ENCODE assay signal across 1 cellular context in genomic region chr17:17693955-17694228, GRCh38.
A peak's percentile ranks its signal among the peaks of the same experiment; 100 is the strongest.
TF ChIP-seq lines count a peak whose summit lies in the region.

No MANE protein-coding gene starts in this region.

TF ChIP-seq in HepG2, 621 proteins besides CTCF, POLR2A, EP300 and RAD21 (continued from another document):
- TF ChIP-seq NFKB2 (CRISPR knock-in tag; IDR thresholded peaks at IDR 0.05; ENCODE audit: borderline replicate concordance) (peak; percentile 24; the same call in 1 of the 2 replicates), KLF13 (CRISPR knock-in tag; IDR thresholded peaks at IDR 0.05) (no peak), FOSL1 (CRISPR knock-in tag; IDR thresholded peaks at IDR 0.05; ENCODE audit: borderline replicate concordance) (no peak), NFE2L2 (IDR thresholded peaks at IDR 0.05; ENCODE audit: low read length) (no peak), MTERF4 (CRISPR knock-in tag; IDR thresholded peaks at IDR 0.05) (no peak), PLRG1 (conservative IDR thresholded peaks at IDR 0.05) (no peak), ZNF160 (CRISPR knock-in tag; IDR thresholded peaks at IDR 0.05) (0 out of 2 replicates have a peak, but pooled peaks have one; percentile 24), TP53 (CRISPR knock-in tag; conservative IDR thresholded peaks at IDR 0.05) (no peak), STAT6 (CRISPR knock-in tag; IDR thresholded peaks at IDR 0.05; ENCODE audit: borderline replicate concordance) (no peak), ERF (CRISPR knock-in tag; IDR thresholded peaks at IDR 0.05) (0 out of 2 replicates have a peak, but pooled peaks have one; percentile 3), ZBTB2 (CRISPR knock-in tag; IDR thresholded peaks at IDR 0.05; ENCODE audit: low read depth) (no peak), SP140L (CRISPR knock-in tag; IDR thresholded peaks at IDR 0.05; ENCODE audit: borderline replicate concordance) (no peak), JUNB (CRISPR knock-in tag; IDR thresholded peaks at IDR 0.05; ENCODE audit: borderline replicate concordance) (no peak), ZNF367 (CRISPR knock-in tag; IDR thresholded peaks at IDR 0.05; ENCODE audit: borderline replicate concordance) (no peak), GZF1 (CRISPR knock-in tag; IDR thresholded peaks at IDR 0.05) (peak; percentile 3; the same call in 1 of the 2 replicates), GMEB2 (CRISPR knock-in tag; IDR thresholded peaks at IDR 0.05; ENCODE audit: low read depth) (no peak), ZNF724P (CRISPR knock-in tag; IDR thresholded peaks at IDR 0.05; ENCODE audit: borderline replicate concordance) (no peak), SIX4 (CRISPR knock-in tag; IDR thresholded peaks at IDR 0.05) (no peak), GTF2F1 (IDR thresholded peaks at IDR 0.05; ENCODE audit: low read length) (no peak), PCBP1 (IDR thresholded peaks at IDR 0.05; ENCODE audit: borderline replicate concordance, low read depth, low read length) (no peak), CREM (IDR thresholded peaks at IDR 0.05) (no peak), CREM (CRISPR knock-in tag; IDR thresholded peaks at IDR 0.05) (no peak), ZNF678 (CRISPR knock-in tag; IDR thresholded peaks at IDR 0.05) (no peak)
- TF ChIP-seq, protein P1, sequence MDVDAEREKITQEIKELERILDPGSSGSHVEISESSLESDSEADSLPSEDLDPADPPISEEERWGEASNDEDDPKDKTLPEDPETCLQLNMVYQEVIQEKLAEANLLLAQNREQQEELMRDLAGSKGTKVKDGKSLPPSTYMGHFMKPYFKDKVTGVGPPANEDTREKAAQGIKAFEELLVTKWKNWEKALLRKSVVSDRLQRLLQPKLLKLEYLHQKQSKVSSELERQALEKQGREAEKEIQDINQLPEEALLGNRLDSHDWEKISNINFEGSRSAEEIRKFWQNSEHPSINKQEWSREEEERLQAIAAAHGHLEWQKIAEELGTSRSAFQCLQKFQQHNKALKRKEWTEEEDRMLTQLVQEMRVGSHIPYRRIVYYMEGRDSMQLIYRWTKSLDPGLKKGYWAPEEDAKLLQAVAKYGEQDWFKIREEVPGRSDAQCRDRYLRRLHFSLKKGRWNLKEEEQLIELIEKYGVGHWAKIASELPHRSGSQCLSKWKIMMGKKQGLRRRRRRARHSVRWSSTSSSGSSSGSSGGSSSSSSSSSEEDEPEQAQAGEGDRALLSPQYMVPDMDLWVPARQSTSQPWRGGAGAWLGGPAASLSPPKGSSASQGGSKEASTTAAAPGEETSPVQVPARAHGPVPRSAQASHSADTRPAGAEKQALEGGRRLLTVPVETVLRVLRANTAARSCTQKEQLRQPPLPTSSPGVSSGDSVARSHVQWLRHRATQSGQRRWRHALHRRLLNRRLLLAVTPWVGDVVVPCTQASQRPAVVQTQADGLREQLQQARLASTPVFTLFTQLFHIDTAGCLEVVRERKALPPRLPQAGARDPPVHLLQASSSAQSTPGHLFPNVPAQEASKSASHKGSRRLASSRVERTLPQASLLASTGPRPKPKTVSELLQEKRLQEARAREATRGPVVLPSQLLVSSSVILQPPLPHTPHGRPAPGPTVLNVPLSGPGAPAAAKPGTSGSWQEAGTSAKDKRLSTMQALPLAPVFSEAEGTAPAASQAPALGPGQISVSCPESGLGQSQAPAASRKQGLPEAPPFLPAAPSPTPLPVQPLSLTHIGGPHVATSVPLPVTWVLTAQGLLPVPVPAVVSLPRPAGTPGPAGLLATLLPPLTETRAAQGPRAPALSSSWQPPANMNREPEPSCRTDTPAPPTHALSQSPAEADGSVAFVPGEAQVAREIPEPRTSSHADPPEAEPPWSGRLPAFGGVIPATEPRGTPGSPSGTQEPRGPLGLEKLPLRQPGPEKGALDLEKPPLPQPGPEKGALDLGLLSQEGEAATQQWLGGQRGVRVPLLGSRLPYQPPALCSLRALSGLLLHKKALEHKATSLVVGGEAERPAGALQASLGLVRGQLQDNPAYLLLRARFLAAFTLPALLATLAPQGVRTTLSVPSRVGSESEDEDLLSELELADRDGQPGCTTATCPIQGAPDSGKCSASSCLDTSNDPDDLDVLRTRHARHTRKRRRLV (CRISPR knock-in tag; IDR thresholded peaks at IDR 0.05): 0 out of 2 replicates have a peak, but pooled peaks have one; percentile 79
- TF ChIP-seq, protein P2, sequence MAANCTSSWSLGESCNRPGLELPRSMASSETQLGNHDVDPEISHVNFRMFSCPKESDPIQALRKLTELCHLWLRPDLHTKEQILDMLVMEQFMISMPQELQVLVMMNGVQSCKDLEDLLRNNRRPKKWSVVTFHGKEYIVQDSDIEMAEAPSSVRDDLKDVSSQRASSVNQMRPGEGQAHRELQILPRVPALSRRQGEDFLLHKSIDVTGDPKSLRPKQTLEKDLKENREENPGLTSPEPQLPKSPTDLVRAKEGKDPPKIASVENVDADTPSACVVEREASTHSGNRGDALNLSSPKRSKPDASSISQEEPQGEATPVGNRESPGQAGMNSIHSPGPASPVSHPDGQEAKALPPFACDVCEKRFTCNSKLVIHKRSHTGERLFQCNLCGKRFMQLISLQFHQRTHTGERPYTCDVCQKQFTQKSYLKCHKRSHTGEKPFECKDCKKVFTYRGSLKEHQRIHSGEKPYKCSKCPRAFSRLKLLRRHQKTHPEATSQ (CRISPR knock-in tag; IDR thresholded peaks at IDR 0.05; ENCODE audit: borderline replicate concordance): no peak
